Comparison of ENCODE assay signal across 8 cellular contexts in the genomic region with DNA sequence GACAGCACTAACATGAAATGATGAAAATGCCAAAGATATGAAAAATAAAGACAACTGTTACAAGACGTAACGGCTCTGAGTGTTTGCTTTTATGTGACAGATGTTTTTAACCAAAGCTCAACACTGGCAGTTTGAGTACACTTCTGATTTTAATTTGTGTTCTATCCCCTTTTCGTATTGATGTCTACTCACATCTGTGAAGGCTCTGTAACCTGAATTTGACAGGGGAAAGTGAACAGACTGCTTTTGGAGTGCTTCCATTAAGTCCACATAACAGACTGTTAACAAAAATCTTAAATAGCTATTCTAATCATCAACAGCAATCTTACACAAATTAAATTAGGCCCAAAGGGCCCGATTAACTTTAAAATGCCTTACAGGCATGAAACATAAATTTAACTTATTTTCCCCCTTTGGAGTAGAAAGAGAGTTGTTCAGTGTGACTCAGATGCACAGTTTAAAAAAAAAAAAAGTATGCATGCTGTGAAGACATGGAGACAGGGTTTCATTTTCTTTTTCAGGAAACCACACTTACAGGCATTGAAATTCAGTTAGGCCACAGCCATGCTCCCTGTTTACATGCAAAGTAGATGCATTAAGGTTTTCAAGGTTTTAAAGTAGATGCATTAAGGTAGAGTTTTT. TPM values are rescaled to one million over a fixed set of nuclear protein-coding genes. Genes with fewer than 3 reads are reported as not detected.
A peak's percentile ranks its signal among the peaks of the same experiment; 100 is the strongest.
DNase-seq lines count a peak whose midpoint lies in the region; ATAC-seq, FAIRE-seq and TF ChIP-seq lines count a peak whose summit lies in the region.

No MANE protein-coding gene starts in this region.

- H3K27ac Mint-ChIP-seq in astrocyte (ENCODE audit: unreplicated experiment) = peak overlapping the region; percentile 67
- no peak overlapping the region for H3K27ac Mint-ChIP-seq in Calu3 (ENCODE audit: unreplicated experiment)

- H3K9me3 ChIP-seq in astrocyte (ENCODE audit: insufficient read depth, low read depth, low read length) (no peaks in the 10 kb centered on the region), spleen (no peaks in the 10 kb centered on the region), prostate gland (no peaks in the 10 kb centered on the region)

- H3K27me3 Mint-ChIP-seq in astrocyte (ENCODE audit: low read depth, unreplicated experiment) = peaks cover 3% of the 10 kb centered on the region
- H3K27me3 Mint-ChIP-seq in Calu3 (ENCODE audit: unreplicated experiment) = peaks cover 9% of the 10 kb centered on the region

- TF ChIP-seq POLR2A in GM18505 (IDR thresholded peaks at IDR 0.05; ENCODE audit: borderline replicate concordance, extremely low read depth, insufficient read depth, insufficient read length) = no peak
- no peak for TF ChIP-seq POLR2A in spleen (IDR thresholded peaks at IDR 0.05)
- no peak for TF ChIP-seq POLR2A in prostate gland (IDR thresholded peaks at IDR 0.05)

- WGBS in spleen, 5 donors = 13 to 33% (median 24%) methylated on average over 4 of the region's 4 CpGs
- WGBS in prostate gland = 30% methylated on average over 4 of the region's 4 CpGs

- H3K4me2 ChIP-seq in astrocyte (ENCODE audit: low read length) = no peak overlapping the region

- DNase-seq in LHCN-M2 (ENCODE audit: low read depth) = peak; percentile 79
- DNase-seq in astrocyte (ENCODE audit: low read depth) = peak; percentile 16
- DNase-seq in spleen = no peak
- no peak for DNase-seq in prostate gland (ENCODE audit: low spot score)
- no peak for DNase-seq in cerebellar nuclear complex (lab: John Stamatoyannopoulos, UW)
- no peak for DNase-seq in Calu3

- no peak overlapping the region for H2AFZ ChIP-seq in astrocyte (ENCODE audit: low read depth, low read length)

- H3K27me3 ChIP-seq in astrocyte (ENCODE audit: insufficient read depth, low read length) (no peaks in the 10 kb centered on the region), spleen (replicated peaks in 1 of 7) (no peaks in the 10 kb centered on the region), prostate gland (replicated peaks; ENCODE audit: insufficient read depth) (no peaks in the 10 kb centered on the region)

- CTCF ChIA-PET in Calu3 (lab: Charles Lee) = interaction anchor here (0.5 kb wide), 1 partner anchor 191 kb away, joined by 7 read pairs; no protein-coding TSS in a partner anchor

- TF ChIP-seq CTCF in astrocyte (IDR thresholded peaks at IDR 0.05; ENCODE audit: insufficient read depth, low read depth, low read length) (no peak), spleen (IDR thresholded peaks at IDR 0.05 in 8 of 11, conservative IDR thresholded peaks at IDR 0.05 in 3 of 11) (no peak), prostate gland (IDR thresholded peaks at IDR 0.05) (no peak), Calu3 (IDR thresholded peaks at IDR 0.05; ENCODE audit: unreplicated experiment) (no peak)

- no peaks in the 10 kb centered on the region for H4K20me1 ChIP-seq in astrocyte (ENCODE audit: insufficient read depth, low read length)

- intact Hi-C loops in spleen (cut with DNase I; ENCODE audit: low total_unique reads) (no loop called here), prostate gland (cut with DNase I) (no loop called here), Calu3 (cut with micrococcal nuclease; ENCODE audit: unreplicated experiment) (no loop called here)

- peak; percentile 71 for FAIRE-seq in astrocyte (lab: Jason Lieb, UNC)

- H3K4me3 Mint-ChIP-seq in astrocyte (ENCODE audit: unreplicated experiment) (no peak overlapping the region), Calu3 (ENCODE audit: low read depth, unreplicated experiment) (no peak overlapping the region)

- H3K4me1 ChIP-seq in astrocyte (ENCODE audit: insufficient read depth, low read length) = no peaks in the 10 kb centered on the region
- peaks cover 9 to 50% (median 29%) of the 10 kb centered on the region in 6 donors for H3K4me1 ChIP-seq in spleen
- no peaks in the 10 kb centered on the region for H3K4me1 ChIP-seq in prostate gland (replicated peaks)

- no peak overlapping the region for H3K9ac ChIP-seq in astrocyte (ENCODE audit: low read length)

- H3K4me3 ChIP-seq in astrocyte (ENCODE audit: insufficient read depth, low read depth, low read length) = no peak overlapping the region
- H3K4me3 ChIP-seq in spleen = peak overlapping the region in 3 of 8 donors; percentile 5 to 41 (median 8)
- no peak overlapping the region for H3K4me3 ChIP-seq in prostate gland

- H3K36me3 ChIP-seq in astrocyte (ENCODE audit: insufficient read depth, low read length) (no peaks in the 10 kb centered on the region), spleen (no peaks in the 10 kb centered on the region), prostate gland (no peaks in the 10 kb centered on the region)

- H3K4me1 Mint-ChIP-seq in astrocyte (ENCODE audit: low read depth, unreplicated experiment) (peaks cover 9% of the 10 kb centered on the region), Calu3 (ENCODE audit: low read depth, unreplicated experiment) (no peaks in the 10 kb centered on the region)

- H3K9me3 Mint-ChIP-seq in astrocyte (ENCODE audit: unreplicated experiment) (peaks cover 5% of the 10 kb centered on the region), Calu3 (ENCODE audit: low read depth, unreplicated experiment) (no peaks in the 10 kb centered on the region)

- H3K36me3 Mint-ChIP-seq in astrocyte (ENCODE audit: low read depth, unreplicated experiment) = no peaks in the 10 kb centered on the region
- H3K36me3 Mint-ChIP-seq in Calu3 (ENCODE audit: insufficient read depth, unreplicated experiment) = no peaks in the 10 kb centered on the region

- BruUV-seq in Calu3 (replicated peaks; lab: Mats Ljungman, UMichigan) = no TSS peak

- ATAC-seq in GM18505 (IDR thresholded peaks at IDR 0.05; ENCODE audit: unreplicated experiment) = peak; percentile 59
- peak; percentile 72 for ATAC-seq in GM21825 (IDR thresholded peaks at IDR 0.05; ENCODE audit: unreplicated experiment)

- H3K79me2 ChIP-seq in astrocyte (ENCODE audit: insufficient read depth, low read length) = no peaks in the 10 kb centered on the region

- H3K27ac ChIP-seq in astrocyte (ENCODE audit: low read depth, low read length) (no peak overlapping the region), spleen (peak overlapping the region; percentile 25 to 89 (median 77)), prostate gland (no peak overlapping the region)

RNA-seq across cellular contexts. Expression of gene RNASEH2B, which starts 16.3 kb away (rescaled TPM):
- total RNA-seq in LHCN-M2 (2014; rRNA removed) = 72.6 and 83.4 TPM in 2 replicates
- 27.6 TPM for polyA plus RNA-seq in LHCN-M2 (2012)
- total RNA-seq in astrocyte = 23.6 and 24.0 TPM in 2 replicates
- 10 to 100 TPM; 57.2 to 84.8 (median 70.3) TPM for total RNA-seq in spleen
- polyA plus RNA-seq in spleen = 100 to 1,000 TPM in 2 of 3 donors, 10 to 100 TPM in 1; 81.1 to 129 (median 103) TPM
- 10 to 100 TPM; 34.1 to 54.9 TPM for total RNA-seq in prostate gland
- total RNA-seq in Calu3 (2022) = 24.2 and 28.1 TPM in 2 replicates

RNA-seq across cellular contexts. Expression of gene DLEU7, which starts 49.8 kb away (rescaled TPM):
- total RNA-seq in LHCN-M2 (2014; rRNA removed) = not detected in 2 replicates
- 0.04 TPM for polyA plus RNA-seq in LHCN-M2 (2012)
- total RNA-seq in astrocyte = 0.43 and 0.57 TPM in 2 replicates
- total RNA-seq in spleen = 1 to 10 TPM in 2 of 7 donors, under 1 TPM in 5; 0.40 to 2.0 (median 0.85) TPM
- under 1 TPM; 0.17 to 0.58 (median 0.29) TPM for polyA plus RNA-seq in spleen
- under 1 TPM; 0.09 to 0.45 TPM for total RNA-seq in prostate gland
- total RNA-seq in Calu3 (2022) = not detected in 2 replicates

Comparison
In these comparisons a context has a peak if more than half of its experiments do, and no peak if none do; other contexts are left out.
1. DNase-seq: peak in LHCN-M2 (single experiment) and astrocyte (single experiment); none in spleen (single experiment), prostate gland (single experiment), cerebellar nuclear complex (0 of 2) and Calu3 (single experiment).
2. H3K27ac ChIP-seq: peak in spleen (8 of 8); none in astrocyte (single experiment) and prostate gland (0 of 2).